ENCODE assay signal across 8 cellular contexts in the genomic region with DNA sequence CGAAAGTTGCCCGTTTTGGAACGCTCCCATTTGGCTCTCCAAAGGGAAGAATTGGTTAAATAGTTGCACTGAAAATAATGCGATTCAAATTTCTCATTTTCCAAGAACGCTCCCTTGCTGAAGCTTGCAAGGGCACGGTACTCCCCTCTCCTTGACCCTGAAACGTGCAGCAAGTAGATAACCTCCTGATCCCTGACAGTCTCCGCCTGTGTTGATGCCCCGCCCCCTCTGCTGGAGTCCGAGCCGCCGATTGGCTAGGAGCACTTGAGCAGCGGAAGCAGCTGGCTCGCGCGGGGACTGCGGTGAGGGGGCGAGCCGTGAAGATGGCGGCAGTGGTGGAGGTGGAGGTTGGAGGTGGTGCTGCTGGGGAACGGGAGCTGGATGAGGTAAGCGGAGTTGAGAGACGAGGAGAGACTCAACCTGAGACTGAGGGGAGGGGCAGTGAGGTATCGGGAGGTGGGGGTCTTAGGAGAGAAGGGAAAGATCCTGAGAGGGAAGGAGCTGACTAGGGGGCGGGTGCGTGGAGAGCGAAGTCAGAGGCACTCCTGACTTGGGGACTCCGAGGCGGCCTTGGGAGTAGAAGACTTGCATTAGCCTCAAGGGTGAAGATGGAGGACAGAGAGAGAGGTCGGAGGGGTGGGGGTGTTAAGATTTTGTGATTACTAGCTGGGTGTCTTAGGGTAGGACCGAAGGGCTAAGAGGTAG. TPM values are rescaled to one million over a fixed set of nuclear protein-coding genes. Genes with fewer than 3 reads are reported as not detected.
DNase-seq lines count a peak whose midpoint lies in the region; ATAC-seq and TF ChIP-seq lines count a peak whose summit lies in the region.

A gene (plus strand): TSS at position 308 of the 705 bp plus-strand sequence. CDS start 16 bp downstream, at position 324.

- peak within 1 kb of the TSS; percentile 73 to 84 for H3K9ac ChIP-seq in duodenal mucosa (ENCODE audit: low read depth in 1 of 2, low read length in 2 of 2)

- TF ChIP-seq CTCF in C4-2B (conservative IDR thresholded peaks at IDR 0.05) = no peak
- no peak for TF ChIP-seq CTCF in lower leg skin (IDR thresholded peaks at IDR 0.05)

- no peak for TF ChIP-seq POLR2A in lower leg skin (IDR thresholded peaks at IDR 0.05)

- peaks cover 33 to 42% of the 10 kb centered on the region in 2 donors for H3K4me1 ChIP-seq in duodenal mucosa (ENCODE audit: control insufficient read depth in 1 of 2, insufficient read depth in 2 of 2, low read length in 2 of 2)

- WGBS in lower leg skin, 2 donors = 0 to 1% methylated on average over 31 of the region's 31 CpGs

- H3K27ac ChIP-seq in C4-2B (peak within 1 kb of the TSS; percentile 89), duodenal mucosa (ENCODE audit: low read depth, low read length) (peak within 1 kb of the TSS; percentile 72)

- H3K4me3 Mint-ChIP-seq in activated CD4-positive, alpha-beta memory T cell treated with anti-CD3 and anti-CD28 coated beads for 36 hours = peak within 1 kb of the TSS; percentile 86

- no peaks in the 10 kb centered on the region for H3K27me3 ChIP-seq in duodenal mucosa (ENCODE audit: control insufficient read depth in 1 of 2, insufficient read depth in 2 of 2, low read length in 2 of 2)

- no peaks in the 10 kb centered on the region for H3K9me3 Mint-ChIP-seq in activated CD4-positive, alpha-beta memory T cell treated with anti-CD3 and anti-CD28 coated beads for 36 hours

- peaks cover 44% of the 10 kb centered on the region for H3K4me1 Mint-ChIP-seq in activated CD4-positive, alpha-beta memory T cell treated with anti-CD3 and anti-CD28 coated beads for 36 hours (ENCODE audit: low read depth)

- DNase-seq in NCI-H82 (lab: John Stamatoyannopoulos, UW) (peak; percentile 97), lower leg skin (ENCODE audit: low spot score in 2 of 2) (peak; percentile 97 to 100)
- DNase-seq in activated CD4-positive, alpha-beta memory T cell treated with anti-CD3 and anti-CD28 coated beads for 36 hours = peak; percentile 99
- DNase-seq in stimulated activated CD4-positive, alpha-beta T cell treated with anti-CD3 and anti-CD28 coated beads, TNF-alpha, amount 100 ng/mL, for 1 hour (ENCODE audit: low read depth in 3 of 3, low spot score in 1 of 3) = peak; percentile 88 to 94 (median 89)

- no peaks in the 10 kb centered on the region for H3K27me3 Mint-ChIP-seq in activated CD4-positive, alpha-beta memory T cell treated with anti-CD3 and anti-CD28 coated beads for 36 hours

- H3K36me3 Mint-ChIP-seq in activated CD4-positive, alpha-beta memory T cell treated with anti-CD3 and anti-CD28 coated beads for 36 hours = peaks cover 26% of the 10 kb centered on the region

- ATAC-seq in GM19397 (IDR thresholded peaks at IDR 0.05; ENCODE audit: unreplicated experiment) (peak; percentile 76), HG03571 (IDR thresholded peaks at IDR 0.05; ENCODE audit: unreplicated experiment) (peak; percentile 79)

- CTCF ChIA-PET in activated CD4-positive, alpha-beta memory T cell treated with anti-CD3 and anti-CD28 coated beads for 36 hours (lab: Charles Lee) = interaction anchor here (0.8 to 2.4 kb wide), 6 partner anchors 17 to 215 kb away, joined by 3 to 17 read pairs (median 3); no protein-coding TSS in a partner anchor

- POLR2A ChIA-PET in activated CD4-positive, alpha-beta memory T cell treated with anti-CD3 and anti-CD28 coated beads for 36 hours (lab: Charles Lee) = interaction anchor here (0.6 to 1.8 kb wide), 8 partner anchors 14 to 184 kb away, joined by 3 to 9 read pairs (median 4); a partner anchor contains a TSS

- H3K36me3 ChIP-seq in duodenal mucosa (ENCODE audit: control insufficient read depth in 1 of 2, insufficient read depth in 2 of 2, low read length in 2 of 2) = peaks cover 0 to 2% of the 10 kb centered on the region in 2 donors

- intact Hi-C loops in activated CD4-positive, alpha-beta memory T cell treated with anti-CD3 and anti-CD28 coated beads for 36 hours (cut with micrococcal nuclease) = loop anchor here (1.0 to 2.0 kb wide), 5 partner anchors 18 to 505 kb away; a partner anchor contains a TSS
- intact Hi-C loops in lower leg skin (cut with DNase I; ENCODE audit: low total_unique reads) = no loop called here

- peak within 1 kb of the TSS; percentile 97 for H3K27ac Mint-ChIP-seq in activated CD4-positive, alpha-beta memory T cell treated with anti-CD3 and anti-CD28 coated beads for 36 hours

- no peaks in the 10 kb centered on the region for H3K9me3 ChIP-seq in duodenal mucosa (ENCODE audit: control insufficient read depth in 1 of 2, low read length in 2 of 2)

- H3K4me3 ChIP-seq in duodenal mucosa (ENCODE audit: low read depth in 1 of 2, low read length in 2 of 2) (peak within 1 kb of the TSS; percentile 95 to 97), lower leg skin (ENCODE audit: low read depth, poor library complexity, severe bottlenecking) (peak within 1 kb of the TSS; percentile 73)

RNA-seq across cellular contexts. Expression of the gene that starts here (rescaled TPM):
- total RNA-seq in activated CD4-positive, alpha-beta memory T cell treated with anti-CD3 and anti-CD28 coated beads for 36 hours = 10 to 100 TPM; 34.9 to 37.1 TPM
- total RNA-seq in lower leg skin = 10 to 100 TPM; 13.2 to 27.6 (median 18.6) TPM

Comparison
In these comparisons a context has a peak if more than half of its experiments do, and no peak if none do; other contexts are left out.
1. Peak in every context shown above with its lines: DNase-seq, ATAC-seq, H3K4me3 ChIP-seq and H3K27ac ChIP-seq.